ENCODE assay signal across 23 cellular contexts in the genomic region with DNA sequence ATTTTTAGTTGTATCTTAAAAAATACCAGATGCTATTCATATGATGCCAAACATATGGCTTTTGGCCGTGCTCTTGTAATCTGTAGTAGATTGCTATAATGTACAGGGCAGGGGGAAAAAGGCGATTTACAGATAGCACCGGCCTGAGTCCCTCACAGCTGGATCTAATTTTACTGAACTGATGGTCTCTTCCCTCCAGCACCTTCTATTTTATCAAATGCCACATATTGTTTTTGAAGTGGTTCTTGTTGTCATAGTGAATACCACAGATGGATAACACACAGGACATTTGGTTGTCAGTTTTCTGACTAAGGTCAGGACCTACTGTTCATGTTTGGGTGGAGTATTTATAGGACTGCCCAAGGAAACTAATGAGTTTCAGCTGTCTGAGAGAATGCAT.
"Had no signal": no experiment of that assay in that cellular context is flagged by ENCODE, and none has a peak within 500 bp of the region (broad histone marks: within the 10 kb centered on the region; RNA-seq: fewer than 3 reads in every experiment).

No MANE protein-coding gene starts in this region.

- H3K4me1 Mint-ChIP-seq: activated CD4-positive, alpha-beta T cell treated with anti-CD3 and anti-CD28 coated beads for 36 hours; activated naive CD8-positive, alpha-beta T cell treated with anti-CD3 and anti-CD28 coated beads, Interleukin-2, amount 10 ng/mL, durations not matched to agents 7 days and 5 days; memory B cell; WTC11 had no signal

- H3K27me3 ChIP-seq: heart left ventricle, right lobe of liver, upper lobe of left lung had no signal

- H3K27ac Mint-ChIP-seq: activated CD4-positive, alpha-beta T cell treated with anti-CD3 and anti-CD28 coated beads for 36 hours; activated naive CD4-positive, alpha-beta T cell treated with anti-CD3 and anti-CD28 coated beads for 36 hours; activated naive CD8-positive, alpha-beta T cell treated with anti-CD3 and anti-CD28 coated beads, Interleukin-2, amount 10 ng/mL, durations not matched to agents 7 days and 5 days; activated T-cell treated with anti-CD3 and anti-CD28 coated beads, Interleukin-2, amount 50 U/mL, for 72 hours; memory B cell; T-helper 1 cell treated with Interleukin-12 subunit alpha and Interleukin-12 subunit beta and Interleukin-4 antibody, amounts not matched to agents 30 μg/mL and 1 μg/mL, for 36 hours; WTC11 had no signal

- H3K4me1 ChIP-seq: heart left ventricle, parathyroid adenoma, right lobe of liver, upper lobe of left lung had no signal

- DNase-seq: activated CD4-positive, alpha-beta T cell treated with anti-CD3 and anti-CD28 coated beads for 36 hours; activated CD4-positive, alpha-beta T cell treated with anti-CD3 and anti-CD28 coated beads, Interleukin-2, amount 50 U/mL, for 4 hours; activated effector memory CD4-positive, alpha-beta T cell treated with Interleukin-2 at 50 U/mL for 16 hours; activated naive CD4-positive, alpha-beta T cell treated with anti-CD3 and anti-CD28 coated beads for 36 hours; activated naive CD8-positive, alpha-beta T cell treated with anti-CD3 and anti-CD28 coated beads, Interleukin-2, amount 10 ng/mL, durations not matched to agents 7 days and 5 days; activated T-cell treated with anti-CD3 and anti-CD28 coated beads, Interleukin-2, amount 50 U/mL, for 72 hours; amygdala; cortex of kidney; heart left ventricle; islet precursor cell; left cardiac atrium; nucleus accumbens; right lobe of liver; small intestine; stimulated activated CD4-positive, alpha-beta T cell treated with anti-CD3 and anti-CD28 coated beads, Interleukin-15, amount 100 ng/mL, for 24 hours; stimulated activated CD4-positive, alpha-beta T cell treated with anti-CD3 and anti-CD28 coated beads, Interleukin-2, amount 100 ng/mL, for 48 hours; stimulated activated naive CD8-positive, alpha-beta T cell treated with anti-CD3 and anti-CD28 coated beads, Interleukin-15, Interleukin-2, amounts not matched to agents 100 U/mL and 50 U/mL, for 24 hours; T1000; upper lobe of left lung had no signal

- H3K27me3 Mint-ChIP-seq: activated CD4-positive, alpha-beta T cell treated with anti-CD3 and anti-CD28 coated beads for 36 hours; memory B cell had no signal

- H3K4me3 Mint-ChIP-seq: activated CD4-positive, alpha-beta T cell treated with anti-CD3 and anti-CD28 coated beads for 36 hours; activated naive CD4-positive, alpha-beta T cell treated with anti-CD3 and anti-CD28 coated beads for 36 hours; activated naive CD8-positive, alpha-beta T cell treated with anti-CD3 and anti-CD28 coated beads, Interleukin-2, amount 10 ng/mL, durations not matched to agents 7 days and 5 days; activated T-cell treated with anti-CD3 and anti-CD28 coated beads, Interleukin-2, amount 50 U/mL, for 72 hours; memory B cell; T-helper 1 cell treated with Interleukin-12 subunit alpha and Interleukin-12 subunit beta and Interleukin-4 antibody, amounts not matched to agents 30 μg/mL and 1 μg/mL, for 36 hours; WTC11 had no signal

- H3K79me2 ChIP-seq: parathyroid adenoma had no signal

- H3K36me3 ChIP-seq: heart left ventricle, right lobe of liver, upper lobe of left lung had no signal

- ATAC-seq: activated CD4-positive, alpha-beta T cell treated with anti-CD3 and anti-CD28 coated beads for 36 hours; activated T-cell treated with anti-CD3 and anti-CD28 coated beads, Interleukin-2, amount 50 U/mL, for 72 hours; heart left ventricle; left cardiac atrium; right lobe of liver; stimulated activated naive CD8-positive, alpha-beta T cell treated with anti-CD3 and anti-CD28 coated beads, Interleukin-15, Interleukin-2, amounts not matched to agents 100 U/mL and 50 U/mL, for 24 hours; WTC11 had no signal

- H3K4me3 ChIP-seq: heart left ventricle, right lobe of liver, upper lobe of left lung had no signal

- H3K9ac ChIP-seq: parathyroid adenoma had no signal

- H3K27ac ChIP-seq: heart left ventricle, parathyroid adenoma, right lobe of liver, upper lobe of left lung had no signal

- H3K9me3 ChIP-seq: right lobe of liver had no signal

- H2AFZ ChIP-seq: parathyroid adenoma had no signal

- H3K36me3 Mint-ChIP-seq: activated naive CD8-positive, alpha-beta T cell treated with anti-CD3 and anti-CD28 coated beads, Interleukin-2, amount 10 ng/mL, durations not matched to agents 7 days and 5 days; memory B cell had no signal
